ENCODE assay signal across 1 cellular context in genomic region chr10:49762566-49762877, GRCh38.
TF ChIP-seq lines count a peak whose summit lies in the region.

No MANE protein-coding gene starts in this region.

TF ChIP-seq in H1, 55 proteins besides CTCF, POLR2A, EP300 and RAD21:
- TF ChIP-seq HDAC2 (IDR thresholded peaks at IDR 0.05; ENCODE audit: borderline replicate concordance in 1 of 2, low read depth in 2 of 2, low read length in 2 of 2) (0 out of 4 replicates have a peak, but pooled peaks of 1 of the 2 experiments have one; percentile 5), SUZ12 (IDR thresholded peaks at IDR 0.05; ENCODE audit: low read length) (0 out of 2 replicates have a peak, but pooled peaks have one; percentile 2), ASH2L (IDR thresholded peaks at IDR 0.05; ENCODE audit: low read length) (no peak)
